In the genomic region with DNA sequence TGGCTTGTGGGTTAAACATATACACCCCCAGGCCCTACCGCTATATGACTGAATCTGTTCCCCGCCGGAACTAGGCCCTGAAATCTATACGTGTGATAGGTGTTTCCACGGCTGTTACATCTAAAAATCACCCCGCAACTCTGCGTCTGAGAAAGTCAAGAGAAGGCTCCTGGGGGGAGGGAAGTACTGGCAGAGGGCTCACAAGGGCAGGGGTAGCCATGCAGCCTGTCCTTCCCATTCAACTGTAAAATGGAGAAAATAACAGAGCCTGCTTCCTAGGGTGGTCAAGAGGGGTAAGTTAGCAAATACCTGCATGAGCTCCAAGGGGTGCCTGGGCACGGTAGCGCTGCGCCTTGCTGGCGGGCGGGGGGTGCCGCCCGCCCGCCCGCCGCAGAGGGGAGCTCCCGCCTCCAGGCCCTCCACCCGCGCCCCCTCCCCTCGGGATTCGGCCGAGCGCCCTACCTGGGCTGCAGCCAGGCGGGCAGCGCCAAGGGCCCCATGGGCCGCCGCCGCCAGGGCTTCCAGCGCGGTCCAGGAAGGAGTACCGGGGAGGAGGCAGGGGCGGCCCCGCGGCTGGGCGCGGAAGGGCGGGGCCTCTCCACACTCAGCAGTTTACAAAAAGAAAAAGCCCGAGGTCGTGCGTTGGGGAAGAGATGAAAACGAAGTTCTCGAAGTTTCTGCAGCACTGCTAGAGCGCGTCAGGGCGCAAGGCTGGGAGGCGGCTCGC, we compare ENCODE assay signal across 8 cellular contexts. TPM values are rescaled to one million over a fixed set of nuclear protein-coding genes. Genes with fewer than 3 reads are reported as not detected.
A peak's percentile ranks its signal among the peaks of the same experiment; 100 is the strongest.
DNase-seq lines count a peak whose midpoint lies in the region; ATAC-seq lines count a peak whose summit lies in the region.

A gene with protein sequence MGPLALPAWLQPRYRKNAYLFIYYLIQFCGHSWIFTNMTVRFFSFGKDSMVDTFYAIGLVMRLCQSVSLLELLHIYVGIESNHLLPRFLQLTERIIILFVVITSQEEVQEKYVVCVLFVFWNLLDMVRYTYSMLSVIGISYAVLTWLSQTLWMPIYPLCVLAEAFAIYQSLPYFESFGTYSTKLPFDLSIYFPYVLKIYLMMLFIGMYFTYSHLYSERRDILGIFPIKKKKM (minus strand): TSS at position 550 of the 727 bp plus-strand sequence. CDS start 50 bp downstream, at position 500.

- peak within 1 kb of the TSS; percentile 69 for H2BK120ac ChIP-seq in mesendoderm (ENCODE audit: low read depth, low read length)

- no peaks in the 10 kb centered on the region for H3K9me3 ChIP-seq in HUES48 (ENCODE audit: control insufficient read depth, insufficient read depth, low read length)

- H3K23ac ChIP-seq in mesendoderm (ENCODE audit: low read length) = no peak within 1 kb of the TSS

- no peaks in the 10 kb centered on the region for H3K79me2 ChIP-seq in mesendoderm (ENCODE audit: control insufficient read depth, insufficient read depth, low read length)

- peak; percentile 41 for ATAC-seq in GM19468 (IDR thresholded peaks at IDR 0.05; ENCODE audit: extremely low read depth, unreplicated experiment)

- peaks cover 7% of the 10 kb centered on the region; the same call in 1 of the 2 replicates for H3K27me3 ChIP-seq in HUES48 (ENCODE audit: control insufficient read depth, insufficient read depth, low read length)
- no peaks in the 10 kb centered on the region for H3K27me3 ChIP-seq in mesendoderm (ENCODE audit: insufficient read depth, low read length, poor library complexity)

- H2BK15ac ChIP-seq in mesendoderm (replicated peaks; ENCODE audit: low read depth) = no peak within 1 kb of the TSS

- H3K4me3 ChIP-seq in HUES48 (ENCODE audit: low read depth, low read length) = peak within 1 kb of the TSS; percentile 46
- H3K4me3 ChIP-seq in mesendoderm (ENCODE audit: low read length) = peak within 1 kb of the TSS; percentile 26

- H4K8ac ChIP-seq in mesendoderm (ENCODE audit: low read depth, low read length) = peak within 1 kb of the TSS; percentile 98

- H3K79me1 ChIP-seq in mesendoderm (ENCODE audit: low read length) = no peaks in the 10 kb centered on the region

- no peak within 1 kb of the TSS for H2AK5ac ChIP-seq in mesendoderm (ENCODE audit: low read length)

- H3K27ac ChIP-seq in HUES48 (ENCODE audit: low read depth, low read length) (peak within 1 kb of the TSS; percentile 62), mesendoderm (ENCODE audit: low read depth, low read length) (peak within 1 kb of the TSS; percentile 42)

- DNase-seq in DMS53 treated with DMSO at 0.1 percent for 48 hours (lab: John Stamatoyannopoulos, UW; ENCODE audit: unreplicated experiment) (peak; percentile 8), mesendoderm (peak; percentile 74), NOMO-1 treated with dmso at 0.1 percent for 144 hours (lab: John Stamatoyannopoulos, UW; ENCODE audit: unreplicated experiment) (no peak)
- DNase-seq in activated CD4-positive, alpha-beta T cell treated with anti-CD3 and anti-CD28 coated beads, Interleukin-2, amount 50 U/mL, for 4 hours = peak; percentile 43 to 44
- peak; percentile 43 for DNase-seq in effector CD8-positive, alpha-beta T cell (lab: John Stamatoyannopoulos, UW)
- DNase-seq in stimulated activated CD8-positive, alpha-beta memory T cell treated with anti-CD3 and anti-CD28 coated beads, Interleukin-15, amount 100 ng/mL, for 4 hours (ENCODE audit: low read depth in 2 of 2) = peak; percentile 27 to 35

- H3K4me2 ChIP-seq in mesendoderm (ENCODE audit: low read length) = peak within 1 kb of the TSS; percentile 39

- H3K56ac ChIP-seq in mesendoderm (ENCODE audit: low read length) = peak within 1 kb of the TSS; percentile 78

- H3K36me3 ChIP-seq in HUES48 (ENCODE audit: control insufficient read depth, insufficient read depth, low read length) (no peaks in the 10 kb centered on the region), mesendoderm (ENCODE audit: control insufficient read depth, insufficient read depth, low read length) (no peaks in the 10 kb centered on the region)

- H3K18ac ChIP-seq in mesendoderm (ENCODE audit: low read length) = peak within 1 kb of the TSS; percentile 76

- H3K4ac ChIP-seq in mesendoderm (ENCODE audit: low read depth, low read length) = peak within 1 kb of the TSS; percentile 26

- no CpG with 5 or more reads among the region's 48 CpGs for WGBS in mesendoderm (ENCODE audit: extremely low coverage, insufficient coverage, low lambda C conversion rate)

- H4K5ac ChIP-seq in mesendoderm (ENCODE audit: low read length) = no peak within 1 kb of the TSS

- peaks cover 15% of the 10 kb centered on the region for H3K4me1 ChIP-seq in HUES48 (ENCODE audit: control insufficient read depth, insufficient read depth, low read length)
- H3K4me1 ChIP-seq in mesendoderm (ENCODE audit: control insufficient read depth, low read depth, low read length) = peaks cover 4% of the 10 kb centered on the region

- H3K9ac ChIP-seq in HUES48 (ENCODE audit: low read depth, low read length) = no peak within 1 kb of the TSS; the same call in 1 of the 2 replicates
- H3K9ac ChIP-seq in mesendoderm (ENCODE audit: low read length) = peak within 1 kb of the TSS; percentile 58

- H2BK5ac ChIP-seq in mesendoderm (ENCODE audit: low read length) = peak within 1 kb of the TSS; percentile 38

RNA-seq across cellular contexts. Expression of the gene that starts here (rescaled TPM):
- polyA plus RNA-seq in mesendoderm (2013, experiment 1 of 2) = 0.46 TPM
- polyA plus RNA-seq in mesendoderm (2013, experiment 2 of 2) = 0.43 TPM
